In genomic region chr4:155674669-155675071, GRCh38 we compare ENCODE assay signal across 25 cellular contexts. TPM values are rescaled to one million over a fixed set of nuclear protein-coding genes. Genes with fewer than 3 reads are reported as not detected.
DNase-seq lines count a peak whose midpoint lies in the region; ATAC-seq, FAIRE-seq and TF ChIP-seq lines count a peak whose summit lies in the region.
"Had no signal": no experiment of that assay in that cellular context is flagged by ENCODE, and none has a peak within 500 bp of the region (broad histone marks: within the 10 kb centered on the region; RNA-seq: fewer than 3 reads in every experiment).

No MANE protein-coding gene starts in this region.

- TF ChIP-seq CTCF in cardiac muscle cell (IDR thresholded peaks at IDR 0.05; ENCODE audit: low read depth, low read length), result no peak
- no peak for TF ChIP-seq CTCF in hepatocyte (IDR thresholded peaks at IDR 0.05; ENCODE audit: poor library complexity)
- TF ChIP-seq CTCF in progenitor cell of endocrine pancreas (IDR thresholded peaks at IDR 0.05; ENCODE audit: unreplicated experiment), result no peak
- TF ChIP-seq CTCF in D721Med (IDR thresholded peaks at IDR 0.05; ENCODE audit: insufficient read depth, missing control alignments), result no peak

- intact Hi-C loops in right cardiac atrium (cut with DNase I), result loop anchor here in 1 of 4 donors (10.0 kb wide), 1 partner anchor 110 kb away; no protein-coding TSS in a partner anchor
- intact Hi-C loops in activated CD4-positive, alpha-beta T cell treated with anti-CD3 and anti-CD28 coated beads for 36 hours (cut with DNase I, micrococcal nuclease), result no loop called here

- H2BK120ac ChIP-seq in neuronal stem cell (ENCODE audit: low read depth, low read length), result no peak overlapping the region

- no peaks in the 10 kb centered on the region for H4K20me1 ChIP-seq in hepatocyte (ENCODE audit: insufficient read depth, poor library complexity, severe bottlenecking)

- no peak overlapping the region for H3K18ac ChIP-seq in neuronal stem cell (ENCODE audit: low read length)

- no peaks in the 10 kb centered on the region for H3K79me1 ChIP-seq in neuronal stem cell (ENCODE audit: low read depth, low read length)

- POLR2A ChIA-PET in activated CD4-positive, alpha-beta T cell treated with anti-CD3 and anti-CD28 coated beads for 36 hours (lab: Charles Lee), result no interaction called here

- peaks cover 13% of the 10 kb centered on the region for H3K4me1 Mint-ChIP-seq in progenitor cell of endocrine pancreas (ENCODE audit: low read depth)
- H3K4me1 Mint-ChIP-seq in activated CD4-positive, alpha-beta T cell treated with anti-CD3 and anti-CD28 coated beads for 36 hours, result no peaks in the 10 kb centered on the region

- H3K27ac Mint-ChIP-seq in progenitor cell of endocrine pancreas, result no peak overlapping the region
- H3K27ac Mint-ChIP-seq in activated CD4-positive, alpha-beta T cell treated with anti-CD3 and anti-CD28 coated beads for 36 hours, result no peak overlapping the region
- H3K27ac Mint-ChIP-seq: CD8-positive, alpha-beta T cell; GM23338 had no signal

- H3K36me3 ChIP-seq in cardiac muscle cell, result peaks cover 5% of the 10 kb centered on the region
- H3K36me3 ChIP-seq in hepatocyte (replicated peaks; ENCODE audit: insufficient read depth, low read depth), result no peaks in the 10 kb centered on the region
- H3K36me3 ChIP-seq in neuronal stem cell (replicated peaks in 1 of 2; ENCODE audit: control insufficient read depth in 2 of 2, insufficient read depth in 2 of 2, low read length in 2 of 2), result no peaks in the 10 kb centered on the region
- H3K36me3 ChIP-seq: HAP-1, SJCRH30 had no signal

- H2AK5ac ChIP-seq in neuronal stem cell (ENCODE audit: low read depth, low read length), result no peak overlapping the region

- H3K23ac ChIP-seq in neuronal stem cell (ENCODE audit: low read depth, low read length, poor library complexity), result no peak overlapping the region

- H2BK15ac ChIP-seq in neuronal stem cell (ENCODE audit: low read length), result no peak overlapping the region

- no peak overlapping the region for H4K8ac ChIP-seq in neuronal stem cell (ENCODE audit: low read depth, low read length)

- CTCF ChIA-PET in activated CD4-positive, alpha-beta T cell treated with anti-CD3 and anti-CD28 coated beads for 36 hours (lab: Charles Lee), result no interaction called here

- H4K91ac ChIP-seq in neuronal stem cell (ENCODE audit: low read depth, low read length, poor library complexity), result no peak overlapping the region

- H3K4me3 Mint-ChIP-seq in progenitor cell of endocrine pancreas (ENCODE audit: low read depth), result no peak overlapping the region
- no peak overlapping the region for H3K4me3 Mint-ChIP-seq in activated CD4-positive, alpha-beta T cell treated with anti-CD3 and anti-CD28 coated beads for 36 hours
- H3K4me3 Mint-ChIP-seq: CD8-positive, alpha-beta T cell; GM23338 had no signal

- no peak overlapping the region for H2AFZ ChIP-seq in hepatocyte
- no peak overlapping the region for H2AFZ ChIP-seq in neuronal stem cell (ENCODE audit: low read length)
- H2AFZ ChIP-seq: GM23338 had no signal

- no peak for FAIRE-seq in D721Med (lab: Jason Lieb, UNC)
- FAIRE-seq: GM12891, K562, RCC 7860 had no signal

- H3K27ac ChIP-seq in cardiac muscle cell (peak overlapping the region; percentile 99), right cardiac atrium (ENCODE audit: low read length) (no peak overlapping the region), hepatocyte (peak overlapping the region; percentile 67), neuronal stem cell (replicated peaks; ENCODE audit: low read length) (peak overlapping the region; percentile 26)
- H3K27ac ChIP-seq: SJCRH30 had no signal

- H3K27me3 Mint-ChIP-seq in progenitor cell of endocrine pancreas, result no peaks in the 10 kb centered on the region
- peaks cover 29% of the 10 kb centered on the region for H3K27me3 Mint-ChIP-seq in activated CD4-positive, alpha-beta T cell treated with anti-CD3 and anti-CD28 coated beads for 36 hours

- H3K4ac ChIP-seq in neuronal stem cell (ENCODE audit: low read length), result no peak overlapping the region

- H3K36me3 Mint-ChIP-seq in progenitor cell of endocrine pancreas (ENCODE audit: insufficient read depth), result peaks cover 2% of the 10 kb centered on the region
- H3K36me3 Mint-ChIP-seq in activated CD4-positive, alpha-beta T cell treated with anti-CD3 and anti-CD28 coated beads for 36 hours (ENCODE audit: low read depth), result no peaks in the 10 kb centered on the region
- H3K36me3 Mint-ChIP-seq: CD8-positive, alpha-beta T cell had no signal

- peaks cover 52% of the 10 kb centered on the region for H3K79me2 ChIP-seq in hepatocyte

- no peak overlapping the region for H2BK12ac ChIP-seq in neuronal stem cell (ENCODE audit: low read length)

- peaks cover 94% of the 10 kb centered on the region for H3K4me1 ChIP-seq in cardiac muscle cell (ENCODE audit: low read depth)
- H3K4me1 ChIP-seq in right cardiac atrium (ENCODE audit: control insufficient read depth, insufficient read depth, low read length), result no peaks in the 10 kb centered on the region
- H3K4me1 ChIP-seq in hepatocyte (ENCODE audit: insufficient read depth), result peaks cover 28% of the 10 kb centered on the region
- peaks cover 0 to 10% of the 10 kb centered on the region in 2 donors for H3K4me1 ChIP-seq in neuronal stem cell (ENCODE audit: control insufficient read depth in 2 of 2, insufficient read depth in 1 of 2, low read depth in 1 of 2, low read length in 2 of 2)
- H3K4me1 ChIP-seq: SJCRH30 had no signal

- H3K9me3 ChIP-seq in cardiac muscle cell (ENCODE audit: low read depth) (no peaks in the 10 kb centered on the region), right cardiac atrium (ENCODE audit: control insufficient read depth, low read length) (no peaks in the 10 kb centered on the region), hepatocyte (ENCODE audit: low read depth) (no peaks in the 10 kb centered on the region), neuronal stem cell (replicated peaks in 1 of 2; ENCODE audit: control insufficient read depth in 2 of 2, insufficient read depth in 1 of 2, low read depth in 1 of 2, low read length in 2 of 2) (no peaks in the 10 kb centered on the region)
- H3K9me3 ChIP-seq: HAP-1, SJCRH30 had no signal

- H3K9me3 Mint-ChIP-seq in progenitor cell of endocrine pancreas (ENCODE audit: low read depth), result no peaks in the 10 kb centered on the region
- H3K9me3 Mint-ChIP-seq in activated CD4-positive, alpha-beta T cell treated with anti-CD3 and anti-CD28 coated beads for 36 hours (ENCODE audit: low read depth), result no peaks in the 10 kb centered on the region
- H3K9me3 Mint-ChIP-seq: CD8-positive, alpha-beta T cell; GM23338 had no signal

- ATAC-seq in right cardiac atrium, result no peak
- no peak for ATAC-seq in activated CD4-positive, alpha-beta T cell treated with anti-CD3 and anti-CD28 coated beads for 36 hours
- ATAC-seq: CD8-positive, alpha-beta T cell; GM23338; K562 had no signal

- no peak overlapping the region for H3K9ac ChIP-seq in neuronal stem cell (ENCODE audit: low read depth, low read length, poor library complexity)

- 77% methylated on average over 6 of the region's 6 CpGs for WGBS in right cardiac atrium
- WGBS in hepatocyte (ENCODE audit: low lambda C conversion rate, missing lambda C conversion rate), result 62% methylated on average over 6 of the region's 6 CpGs
- no CpG with 5 or more reads among the region's 6 CpGs for WGBS in neuronal stem cell (ENCODE audit: extremely low coverage in 2 of 2, insufficient read length in 2 of 2, insufficient replicate concordance in 1 of 2), 2 donors

- H3K4me3 ChIP-seq in cardiac muscle cell (no peak overlapping the region), right cardiac atrium (ENCODE audit: low read length) (no peak overlapping the region), hepatocyte (no peak overlapping the region), neuronal stem cell (ENCODE audit: low read length in 2 of 2) (no peak overlapping the region)
- H3K4me3 ChIP-seq: GM23338, HAP-1, K562, SJCRH30 had no signal

- H2BK5ac ChIP-seq in neuronal stem cell (ENCODE audit: low read length), result no peak overlapping the region

- no peaks in the 10 kb centered on the region for H3K9me2 ChIP-seq in hepatocyte (replicated peaks; ENCODE audit: insufficient read depth)

- no peak overlapping the region for H3K14ac ChIP-seq in neuronal stem cell (ENCODE audit: low read length)

- DNase-seq in cardiac muscle cell (ENCODE audit: low read depth in 1 of 2, low spot score in 1 of 2), result no peak
- DNase-seq in right cardiac atrium, result no peak
- DNase-seq in hepatocyte (ENCODE audit: low spot score), result no peak
- no peak for DNase-seq in neuronal stem cell (ENCODE audit: low spot score)
- DNase-seq in progenitor cell of endocrine pancreas (ENCODE audit: low spot score, unreplicated experiment), result no peak
- no peak for DNase-seq in NCI-H510A (lab: John Stamatoyannopoulos, UW)
- DNase-seq in activated CD4-positive, alpha-beta T cell treated with anti-CD3 and anti-CD28 coated beads for 36 hours, result no peak
- no peak for DNase-seq in D721Med (ENCODE audit: insufficient read length, low spot score)
- DNase-seq: 8988T; C1 segment of cervical spinal cord; CD8-positive, alpha-beta T cell; DMS153; NCI-H1092 treated with DMSO at 0.1 percent for 48 hours; NCI-H1436 treated with DMSO at 0.1 percent for 48 hours; NCI-H2029; NCI-H2227 treated with DMSO at 0.1 percent for 48 hours; NCI-H524; NCI-H774; SJCRH30 had no signal

- H3K27me3 ChIP-seq in cardiac muscle cell (no peaks in the 10 kb centered on the region), right cardiac atrium (ENCODE audit: control insufficient read depth, insufficient read depth) (no peaks in the 10 kb centered on the region), hepatocyte (no peaks in the 10 kb centered on the region), neuronal stem cell (ENCODE audit: control insufficient read depth in 3 of 3, insufficient read depth in 3 of 3, low read depth in 1 of 3, low read length in 3 of 3) (peaks cover 0 to 19% (median 0%) of the 10 kb centered on the region in 3 experiments)
- H3K27me3 ChIP-seq: SJCRH30 had no signal

- H3K4me2 ChIP-seq in hepatocyte (no peak overlapping the region), neuronal stem cell (ENCODE audit: insufficient read depth, low read length, poor library complexity, severe bottlenecking) (no peak overlapping the region)
- H3K4me2 ChIP-seq: GM23338 had no signal

RNA-seq across cellular contexts. Expression of gene GUCY1A1, which starts 8.0 kb away (rescaled TPM):
- total RNA-seq in cardiac muscle cell (123 TPM in 2 replicates), right cardiac atrium (10 to 100 TPM; 43.6 to 82.5 (median 64.3) TPM), hepatocyte (41.2 and 44.9 TPM in 2 replicates), progenitor cell of endocrine pancreas (4.0 and 4.7 TPM in 2 replicates)
- polyA plus RNA-seq in cardiac muscle cell (92.9 and 111 TPM in 2 replicates), right cardiac atrium (9.9 TPM), hepatocyte (25.7 and 27.7 TPM in 2 replicates)
- polyA plus RNA-seq in neuronal stem cell (2013, experiment 1 of 2), result 5.6 TPM
- polyA plus RNA-seq in neuronal stem cell (2013, experiment 2 of 2), result 5.0 TPM
- total RNA-seq in activated CD4-positive, alpha-beta T cell treated with anti-CD3 and anti-CD28 coated beads for 36 hours, result not detected
- total RNA-seq: CD8-positive, alpha-beta T cell; GM23338; K562; OCI-LY7 had no signal
- polyA plus RNA-seq: GM23338, K562 had no signal
